In genomic region chr1:9164537-9164910, GRCh38 we compare ENCODE assay signal across 11 cellular contexts. TPM values are rescaled to one million over a fixed set of nuclear protein-coding genes. Genes with fewer than 3 reads are reported as not detected.
DNase-seq lines count a peak whose midpoint lies in the region; ATAC-seq and TF ChIP-seq lines count a peak whose summit lies in the region.
"Had no signal": no experiment of that assay in that cellular context is flagged by ENCODE, and none has a peak within 500 bp of the region (broad histone marks: within the 10 kb centered on the region; RNA-seq: fewer than 3 reads in every experiment).

No MANE protein-coding gene starts in this region.

- H3K36me3 ChIP-seq in adipocyte (ENCODE audit: control insufficient read depth, insufficient read depth, low read length, severe bottlenecking) = peaks cover 36% of the 10 kb centered on the region
- no peaks in the 10 kb centered on the region for H3K36me3 ChIP-seq in suprapubic skin

- peak overlapping the region; percentile 97 for H3K27ac Mint-ChIP-seq in HFFc6

- ATAC-seq in GM18520 (IDR thresholded peaks at IDR 0.05; ENCODE audit: unreplicated experiment) (no peak), HG03442 (IDR thresholded peaks at IDR 0.05; ENCODE audit: unreplicated experiment) (no peak)

- peaks cover 4% of the 10 kb centered on the region for H3K27me3 Mint-ChIP-seq in HFFc6 (ENCODE audit: insufficient read depth)

- no peak for TF ChIP-seq CTCF in HFFc6 (IDR thresholded peaks at IDR 0.05)
- no peak for TF ChIP-seq CTCF in suprapubic skin (IDR thresholded peaks at IDR 0.05)

- peak overlapping the region; percentile 85 for H3K27ac ChIP-seq in suprapubic skin

- TF ChIP-seq POLR2A in suprapubic skin (IDR thresholded peaks at IDR 0.05) = no peak

- no peaks in the 10 kb centered on the region for H3K9me3 Mint-ChIP-seq in HFFc6
- H3K9me3 Mint-ChIP-seq: mesothelial cell of epicardium had no signal

- peak overlapping the region; percentile 80 for H3K4me3 Mint-ChIP-seq in HFFc6
- H3K4me3 Mint-ChIP-seq: mesothelial cell of epicardium had no signal

- no peak for TF ChIP-seq EP300 in suprapubic skin (IDR thresholded peaks at IDR 0.05)

- DNase-seq in HFFc6 (no peak), adipocyte (ENCODE audit: low read depth) (peak; percentile 35), kidney tubule cell (ENCODE audit: low spot score) (peak; percentile 11), suprapubic skin (ENCODE audit: low spot score in 2 of 2) (no peak), NCI-H1048 (lab: John Stamatoyannopoulos, UW) (no peak), iPS-NIHi7 (ENCODE audit: extremely low spot score) (no peak)
- DNase-seq: DND-41, NCI-H774 had no signal

- H3K9me3 ChIP-seq in adipocyte (ENCODE audit: control insufficient read depth, low read length) = no peaks in the 10 kb centered on the region
- H3K9me3 ChIP-seq in suprapubic skin = no peaks in the 10 kb centered on the region

- H3K4me1 Mint-ChIP-seq in HFFc6 (ENCODE audit: low read depth) = peaks cover 56% of the 10 kb centered on the region

- peaks cover 10% of the 10 kb centered on the region; the same call in 1 of the 2 replicates for H3K36me3 Mint-ChIP-seq in HFFc6 (ENCODE audit: low read depth)
- H3K36me3 Mint-ChIP-seq: mesothelial cell of epicardium had no signal

- H3K4me3 ChIP-seq in adipocyte (ENCODE audit: low read length) = no peak overlapping the region
- no peak overlapping the region for H3K4me3 ChIP-seq in suprapubic skin

- H3K4me1 ChIP-seq in adipocyte (ENCODE audit: control insufficient read depth, insufficient read depth, low read length) = peaks cover 33% of the 10 kb centered on the region
- peaks cover 48% of the 10 kb centered on the region for H3K4me1 ChIP-seq in suprapubic skin

- no peaks in the 10 kb centered on the region for H3K27me3 ChIP-seq in adipocyte (replicated peaks; ENCODE audit: control insufficient read depth, insufficient read depth, low read length)
- no peaks in the 10 kb centered on the region for H3K27me3 ChIP-seq in suprapubic skin

- H3K9ac ChIP-seq in adipocyte (ENCODE audit: low read length) = peak overlapping the region; percentile 30

- WGBS in suprapubic skin = 43% methylated on average over 4 of the region's 4 CpGs

RNA-seq across cellular contexts. Expression of gene GPR157, which starts 35.6 kb away (rescaled TPM):
- total RNA-seq in HFFc6 (2021; fragmentation: NEBNext Ultra II Directional; extraction: Animal tissue kit (Norgen Biotek cat#: 25700)) = 10 to 100 TPM in 2 of 6 experiments, 1 to 10 TPM in 4; 8.2 to 11.1 (median 9.7) TPM
- 10 to 100 TPM; 38.9 to 62.8 (median 44.2) TPM for total RNA-seq in suprapubic skin

Comparison
In these comparisons a context has a peak if more than half of its experiments do, and no peak if none do; other contexts are left out.
1. DNase-seq: peak in adipocyte (single experiment) and kidney tubule cell (single experiment); none in HFFc6 (single experiment), suprapubic skin (0 of 2), NCI-H1048 (single experiment) and iPS-NIHi7 (single experiment).